8 cellular contexts compared by ENCODE assay signal in the genomic region with DNA sequence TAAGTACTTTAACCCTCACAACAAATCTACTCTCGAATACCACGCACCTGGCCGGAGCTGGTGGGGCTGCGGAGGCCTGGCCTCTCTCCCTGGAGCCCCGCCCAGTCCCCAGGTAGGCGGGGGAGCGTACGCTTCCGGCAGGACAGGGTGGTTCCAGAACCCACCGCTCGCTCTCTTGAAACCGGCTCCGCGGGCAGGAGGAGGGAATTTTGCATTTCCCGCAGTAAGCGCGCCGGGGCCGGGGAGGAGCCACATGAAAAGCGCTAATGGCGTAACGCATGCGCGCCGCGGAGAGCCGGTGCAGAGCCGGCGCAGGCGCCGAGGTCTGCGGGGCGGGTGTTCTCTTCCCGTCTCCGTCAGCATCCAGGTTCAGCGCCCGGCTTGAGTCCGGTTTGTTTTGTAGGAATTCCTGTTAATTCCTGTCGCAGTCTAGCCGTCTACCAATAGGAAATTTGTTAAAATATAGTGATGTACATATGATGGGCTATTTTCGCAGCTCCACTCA. TPM values are rescaled to one million over a fixed set of nuclear protein-coding genes. Genes with fewer than 3 reads are reported as not detected.
A peak's percentile ranks its signal among the peaks of the same experiment; 100 is the strongest.
DNase-seq lines count a peak whose midpoint lies in the region; ATAC-seq and TF ChIP-seq lines count a peak whose summit lies in the region.

No MANE protein-coding gene starts in this region.

- H3K27me3 ChIP-seq in Caco-2 (replicated peaks; ENCODE audit: control insufficient read depth, insufficient read depth, low read length) (no peaks in the 10 kb centered on the region), NT2/D1 (ENCODE audit: insufficient read depth, insufficient read length) (peaks cover 7% of the 10 kb centered on the region), muscle layer of colon (ENCODE audit: control insufficient read depth in 1 of 2, insufficient read depth in 2 of 2, low read length in 2 of 2) (no peaks in the 10 kb centered on the region)

- BruUV-seq in Caco-2 (replicated peaks; lab: Mats Ljungman, UMichigan), result no TSS peak

- TF ChIP-seq CTCF in Caco-2 (IDR thresholded peaks at IDR 0.05; ENCODE audit: insufficient read depth in 1 of 2, low read depth in 1 of 2, low read length in 1 of 2, severe bottlenecking in 1 of 2, unreplicated experiment in 1 of 2), result no peak

- POLR2A ChIA-PET in Caco-2 (lab: Charles Lee), result no interaction called here

- H3K36me3 Mint-ChIP-seq in Caco-2 (ENCODE audit: insufficient read depth, unreplicated experiment), result peaks cover 9% of the 10 kb centered on the region

- no peak overlapping the region for H3K27ac ChIP-seq in muscle layer of colon (ENCODE audit: low read depth, low read length)

- H3K36me3 ChIP-seq in Caco-2 (ENCODE audit: control insufficient read depth, insufficient read depth, low read length) (no peaks in the 10 kb centered on the region), NT2/D1 (ENCODE audit: insufficient read depth, insufficient read length, low read length) (no peaks in the 10 kb centered on the region), muscle layer of colon (ENCODE audit: insufficient read depth, low read length) (no peaks in the 10 kb centered on the region)

- no peaks in the 10 kb centered on the region for H3K9me3 ChIP-seq in Caco-2
- no peaks in the 10 kb centered on the region for H3K9me3 ChIP-seq in NT2/D1 (ENCODE audit: insufficient read depth, low read length)
- H3K9me3 ChIP-seq in muscle layer of colon (ENCODE audit: low read length), result no peaks in the 10 kb centered on the region

- peak overlapping the region; percentile 52 for H3K4me3 ChIP-seq in Caco-2 (ENCODE audit: low read depth, low read length)
- peak overlapping the region; percentile 27 for H3K4me3 ChIP-seq in NT2/D1 (ENCODE audit: insufficient read length, low read depth)
- peak overlapping the region; percentile 49 to 73 for H3K4me3 ChIP-seq in muscle layer of colon (ENCODE audit: low read depth in 1 of 2, low read length in 2 of 2)

- H3K4me1 ChIP-seq in Caco-2 (0 out of 2 replicates have a peak, but pooled peaks cover 5% of the 10 kb centered on the region), NT2/D1 (ENCODE audit: insufficient read depth, insufficient read length) (no peaks in the 10 kb centered on the region), muscle layer of colon (ENCODE audit: insufficient read depth, low read length) (no peaks in the 10 kb centered on the region)

- intact Hi-C loops in Caco-2 (cut with micrococcal nuclease; ENCODE audit: unreplicated experiment), result loop anchor here (5.0 to 10.0 kb wide), 5 partner anchors 376 to 1414 kb away; a partner anchor contains a TSS

- H3K9me3 Mint-ChIP-seq in Caco-2 (ENCODE audit: unreplicated experiment), result no peaks in the 10 kb centered on the region

- ATAC-seq in GM21367 (IDR thresholded peaks at IDR 0.05; ENCODE audit: unreplicated experiment) (peak; percentile 60), esophagus mucosa (peak; percentile 80)

- H3K27me3 Mint-ChIP-seq in Caco-2 (ENCODE audit: insufficient read depth, unreplicated experiment), result no peaks in the 10 kb centered on the region

- peak overlapping the region; percentile 62 for H3K27ac Mint-ChIP-seq in Caco-2 (ENCODE audit: unreplicated experiment)

- H3K4me1 Mint-ChIP-seq in Caco-2 (ENCODE audit: low read depth, unreplicated experiment), result peaks cover 20% of the 10 kb centered on the region

- peak overlapping the region; percentile 76 for H3K4me3 Mint-ChIP-seq in Caco-2 (ENCODE audit: unreplicated experiment)

- DNase-seq in Caco-2 (peak; percentile 95), HT1080 (ENCODE audit: low read depth) (peak; percentile 82), NT2/D1 (ENCODE audit: low read depth, low spot score) (peak; percentile 91), activated T-cell treated with anti-CD3 and anti-CD28 coated beads for 48 hours (ENCODE audit: low read depth) (peak; percentile 67)
- peak; percentile 61 for DNase-seq in stimulated activated CD8-positive, alpha-beta memory T cell treated with anti-CD3 and anti-CD28 coated beads, Interleukin-7, amount 100 ng/mL, for 24 hours (ENCODE audit: low read depth)

- CTCF ChIA-PET in Caco-2 (lab: Charles Lee), result interaction anchor here (1.3 kb wide), 1 partner anchor 713 kb away, joined by 4 read pairs; no protein-coding TSS in a partner anchor

- H3K9ac ChIP-seq in NT2/D1 (ENCODE audit: insufficient read length, low read depth), result peak overlapping the region; percentile 12
- H3K9ac ChIP-seq in muscle layer of colon (ENCODE audit: low read length), result no peak overlapping the region

RNA-seq across cellular contexts. Expression of a gene that starts 20.8 kb away (rescaled TPM):
- total RNA-seq in Caco-2 (2022) (1.5 and 1.7 TPM in 2 replicates), esophagus mucosa (0.08 TPM)
- 0.45 and 0.80 TPM in 2 replicates for total RNA-seq in HT1080 (2014; rRNA removed; shearing (Covaris generic))
- polyA plus RNA-seq in HT1080 (2015; cell fraction: cytosol; rRNA removed), result 0.53 and 0.80 TPM in 2 replicates
- polyA plus RNA-seq in HT1080 (2015; cell fraction: nucleus; rRNA removed), result 1.6 and 1.9 TPM in 2 replicates
